In genomic region chr22:18085188-18085587, GRCh38 we compare ENCODE assay signal across 22 cellular contexts. TPM values are rescaled to one million over a fixed set of nuclear protein-coding genes. Genes with fewer than 3 reads are reported as not detected.
A peak's percentile ranks its signal among the peaks of the same experiment; 100 is the strongest.
DNase-seq lines count a peak whose midpoint lies in the region; ATAC-seq and TF ChIP-seq lines count a peak whose summit lies in the region.
"Had no signal": no experiment of that assay in that cellular context is flagged by ENCODE, and none has a peak within 500 bp of the region (broad histone marks: within the 10 kb centered on the region; RNA-seq: fewer than 3 reads in every experiment).

No MANE protein-coding gene starts in this region.

- TF ChIP-seq EP300 in stomach (IDR thresholded peaks at IDR 0.05) = no peak

- intact Hi-C loops in stomach (cut with DNase I; ENCODE audit: low total_unique reads) = no loop called here
- intact Hi-C loops in esophagus squamous epithelium (cut with DNase I) = no loop called here

- H3K27ac ChIP-seq in stomach (peak overlapping the region; percentile 46 to 76 (median 60)), esophagus squamous epithelium (no peak overlapping the region)
- H3K27ac ChIP-seq: coronary artery, skin epidermis, WERI-Rb-1 had no signal

- no peak for ATAC-seq in GM21390 (IDR thresholded peaks at IDR 0.05; ENCODE audit: unreplicated experiment)

- H3K4me1 ChIP-seq in stomach (peaks cover 0 to 27% (median 6%) of the 10 kb centered on the region in 4 donors), esophagus squamous epithelium (peaks cover 0 to 5% (median 0%) of the 10 kb centered on the region in 3 donors)

- H3K27me3 ChIP-seq in stomach (no peaks in the 10 kb centered on the region), esophagus squamous epithelium (no peaks in the 10 kb centered on the region)

- no peak for TF ChIP-seq POLR2A in stomach (IDR thresholded peaks at IDR 0.05)
- TF ChIP-seq POLR2A in esophagus squamous epithelium (IDR thresholded peaks at IDR 0.05) = no peak

- no peak overlapping the region for H3K4me3 ChIP-seq in cardiac fibroblast (replicated peaks in 1 of 2; ENCODE audit: low read depth in 2 of 2, low read length in 2 of 2)
- H3K4me3 ChIP-seq in stomach = no peak overlapping the region
- no peak overlapping the region for H3K4me3 ChIP-seq in esophagus squamous epithelium
- H3K4me3 ChIP-seq: coronary artery, skin epidermis had no signal

- no peaks in the 10 kb centered on the region for H3K9me3 ChIP-seq in stomach
- H3K9me3 ChIP-seq in esophagus squamous epithelium = no peaks in the 10 kb centered on the region

- H3K36me3 ChIP-seq in stomach = peaks cover 65 to 100% (median 98%) of the 10 kb centered on the region in 4 donors
- peaks cover 24 to 100% (median 26%) of the 10 kb centered on the region in 3 donors for H3K36me3 ChIP-seq in esophagus squamous epithelium

- TF ChIP-seq CTCF in cardiac fibroblast (IDR thresholded peaks at IDR 0.05; ENCODE audit: low read depth, low read length) (no peak), stomach (IDR thresholded peaks at IDR 0.05) (no peak), esophagus squamous epithelium (IDR thresholded peaks at IDR 0.05) (no peak)

- DNase-seq in activated effector memory CD4-positive, alpha-beta T cell treated with anti-CD3 and anti-CD28 coated beads, Interleukin-2, amount 50 U/mL, for 16 hours = peak; percentile 10
- no peak for DNase-seq in activated effector memory CD4-positive, alpha-beta T cell treated with Interleukin-2 at 50 U/mL for 16 hours
- DNase-seq in cardiac fibroblast (ENCODE audit: low read depth in 2 of 2) = peak; percentile 19 to 58
- DNase-seq in kidney tubule cell (ENCODE audit: low spot score) = peak; percentile 71
- peak; percentile 62 for DNase-seq in stomach
- no peak for DNase-seq in NCI-H510A treated with DMSO at 0.1 percent for 48 hours (lab: John Stamatoyannopoulos, UW)
- DNase-seq in esophagus squamous epithelium (lab: John Stamatoyannopoulos, UW) = no peak
- DNase-seq: 8988T; activated CD4-positive, alpha-beta memory T cell treated with anti-CD3 and anti-CD28 coated beads, Interleukin-2, amount 10 ng/mL, durations not matched to agents 7 days and 5 days; activated naive CD8-positive, alpha-beta T cell treated with anti-CD3 and anti-CD28 coated beads for 36 hours; activated T-cell treated with anti-CD3 and anti-CD28 coated beads, Interleukin-2, amount 50 U/mL, for 1 hour; C1 segment of cervical spinal cord; H7; NCI-H1417; NCI-H69; stimulated activated CD4-positive, alpha-beta T cell treated with anti-CD3 and anti-CD28 coated beads, Interleukin-4, amount 100 ng/mL, for 1 hour; T-helper 1 cell; WERI-Rb-1 had no signal

RNA-seq across cellular contexts. Expression of gene PEX26, which starts 7.4 kb away (rescaled TPM):
- total RNA-seq in stomach (100 to 1,000 TPM in 1 of 5 donors, 10 to 100 TPM in 4; 11.7 to 564 (median 17.9) TPM), esophagus squamous epithelium (10 to 100 TPM; 17.2 to 32.3 (median 22.9) TPM)
- 10 to 100 TPM in 2 of 3 donors, 1 to 10 TPM in 1; 6.7 to 20.5 (median 12.7) TPM for polyA plus RNA-seq in stomach

RNA-seq across cellular contexts. Expression of gene TUBA8, which starts 25.4 kb away (rescaled TPM):
- total RNA-seq in stomach (not detected), esophagus squamous epithelium (1 to 10 TPM in 1 of 4 donors, under 1 TPM in 1, not detected in 2; 0.57 to 2.1 TPM)
- 1 to 10 TPM; 3.1 to 4.1 (median 3.5) TPM for polyA plus RNA-seq in stomach
- total RNA-seq: G401 had no signal

Comparison
In these comparisons a context has a peak if more than half of its experiments do, and no peak if none do; other contexts are left out.
1. DNase-seq: peak in activated effector memory CD4-positive, alpha-beta T cell treated with anti-CD3 and anti-CD28 coated beads, Interleukin-2, amount 50 U/mL, for 16 hours (single experiment), cardiac fibroblast (2 of 2), kidney tubule cell (single experiment) and stomach (single experiment); none in activated effector memory CD4-positive, alpha-beta T cell treated with Interleukin-2 at 50 U/mL for 16 hours (single experiment), NCI-H510A treated with DMSO at 0.1 percent for 48 hours (single experiment) and esophagus squamous epithelium (single experiment).
2. H3K27ac ChIP-seq: peak in stomach (5 of 5); none in esophagus squamous epithelium (0 of 4).